22 cellular contexts compared by ENCODE assay signal in genomic region chr2:127844973-127845372, GRCh38. TPM values are rescaled to one million over a fixed set of nuclear protein-coding genes. Genes with fewer than 3 reads are reported as not detected.
A peak's percentile ranks its signal among the peaks of the same experiment; 100 is the strongest.
DNase-seq lines count a peak whose midpoint lies in the region; ATAC-seq, FAIRE-seq and TF ChIP-seq lines count a peak whose summit lies in the region.
"Had no signal": no experiment of that assay in that cellular context is flagged by ENCODE, and none has a peak within 500 bp of the region (broad histone marks: within the 10 kb centered on the region; RNA-seq: fewer than 3 reads in every experiment).

No MANE protein-coding gene starts in this region.

- no peaks in the 10 kb centered on the region for H4K20me1 ChIP-seq in HepG2 (ENCODE audit: insufficient read depth, low read length)

- no peaks in the 10 kb centered on the region for H3K27me3 ChIP-seq in HepG2 (ENCODE audit: control insufficient read depth in 1 of 2, insufficient read depth in 2 of 2, low read length in 2 of 2)
- H3K27me3 ChIP-seq in right lobe of liver, result no peaks in the 10 kb centered on the region
- no peaks in the 10 kb centered on the region for H3K27me3 ChIP-seq in left ventricle myocardium inferior (ENCODE audit: low read depth)
- H3K27me3 ChIP-seq: Peyer's patch, SJSA1 had no signal

- DNase-seq in NCI-H2029 (lab: John Stamatoyannopoulos, UW) (peak; percentile 7), NCI-H2029 treated with DMSO at 0.1 percent for 48 hours (lab: John Stamatoyannopoulos, UW) (no peak), HepG2 (ENCODE audit: low spot score) (no peak), right lobe of liver (no peak), left ventricle myocardium inferior (peak; percentile 35), lower leg skin (ENCODE audit: low spot score in 2 of 2) (no peak), posterior vena cava (ENCODE audit: low spot score) (no peak), GM10248 (ENCODE audit: extremely low spot score) (no peak)
- DNase-seq: AML-193; Calu3; CD8-positive, alpha-beta memory T cell; DMS53; GDM1; MM.1S; NCI-H1048; NCI-H1436 treated with DMSO at 0.1 percent for 48 hours; NCI-H1930; NCI-H510A; NK-92 treated with Interleukin-12 subunit alpha and Interleukin-12 subunit beta, amount 100 ng/mL, for 24 hours; Peyer's patch had no signal

- no peak overlapping the region for H2AFZ ChIP-seq in HepG2 (ENCODE audit: low read length)

- TF ChIP-seq RAD21 in HepG2 (CRISPR knock-in tag; IDR thresholded peaks at IDR 0.05), result no peak

- in situ Hi-C loops in HepG2 (cut with HindIII; ENCODE audit: extremely low pct_ligation_motif_present, low pct_unique_long_range_greater_than_20kb), result no loop called here

- no peak for TF ChIP-seq EP300 in HepG2 (IDR thresholded peaks at IDR 0.05; ENCODE audit: low read depth in 2 of 2, low read length in 2 of 2)
- no peak for TF ChIP-seq EP300 in HepG2 (CRISPR knock-in tag; IDR thresholded peaks at IDR 0.05; ENCODE audit: borderline replicate concordance)

- peaks cover 27 to 42% of the 10 kb centered on the region in 2 experiments for H3K36me3 ChIP-seq in HepG2 (replicated peaks in 1 of 2; ENCODE audit: control insufficient read depth in 1 of 2, insufficient read depth in 2 of 2, low read length in 2 of 2)
- peaks cover 3 to 38% (median 11%) of the 10 kb centered on the region in 4 donors for H3K36me3 ChIP-seq in right lobe of liver
- H3K36me3 ChIP-seq in left ventricle myocardium inferior, result peaks cover 46% of the 10 kb centered on the region

- H3K4me3 ChIP-seq in HepG2 (replicated peaks in 1 of 3; ENCODE audit: insufficient read depth in 1 of 3, low read depth in 2 of 3, low read length in 3 of 3) (no peak overlapping the region), right lobe of liver (no peak overlapping the region), left ventricle myocardium inferior (no peak overlapping the region), lower leg skin (ENCODE audit: low read depth, poor library complexity, severe bottlenecking) (no peak overlapping the region)
- H3K4me3 ChIP-seq: Peyer's patch, SJSA1 had no signal

- H3K79me2 ChIP-seq in HepG2 (ENCODE audit: insufficient read depth, low read length), result no peaks in the 10 kb centered on the region

- BruUV-seq in HepG2 (replicated peaks; lab: Mats Ljungman, UMichigan), result no TSS peak

- no peak for TF ChIP-seq CTCF in HepG2 (CRISPR knock-in tag; IDR thresholded peaks at IDR 0.05)
- no peak for TF ChIP-seq CTCF in right lobe of liver (IDR thresholded peaks at IDR 0.05)
- no peak for TF ChIP-seq CTCF in left ventricle myocardium inferior (IDR thresholded peaks at IDR 0.05; ENCODE audit: borderline replicate concordance)
- no peak for TF ChIP-seq CTCF in lower leg skin (IDR thresholded peaks at IDR 0.05)
- TF ChIP-seq CTCF in GM10248 (IDR thresholded peaks at IDR 0.05; ENCODE audit: control extremely low read depth, extremely low read depth, low read depth, missing control alignments), result no peak

- intact Hi-C loops in HepG2 (cut with micrococcal nuclease; ENCODE audit: unreplicated experiment) (no loop called here), right lobe of liver (cut with DNase I) (no loop called here), left ventricle myocardium inferior (cut with micrococcal nuclease) (no loop called here), lower leg skin (cut with DNase I; ENCODE audit: low total_unique reads) (no loop called here), posterior vena cava (cut with DNase I) (no loop called here)

- no peaks in the 10 kb centered on the region for H3K9me3 ChIP-seq in HepG2 (ENCODE audit: low read length)
- H3K9me3 ChIP-seq in right lobe of liver, result no peaks in the 10 kb centered on the region
- no peaks in the 10 kb centered on the region for H3K9me3 ChIP-seq in left ventricle myocardium inferior (replicated peaks)
- H3K9me3 ChIP-seq: Peyer's patch, SJSA1 had no signal

- no peak overlapping the region for H3K4me2 ChIP-seq in HepG2 (ENCODE audit: low read depth, low read length)

- H3K27ac ChIP-seq in HepG2 (ENCODE audit: extremely low read length, insufficient read depth, low read length), result no peak overlapping the region
- no peak overlapping the region for H3K27ac ChIP-seq in right lobe of liver
- no peak overlapping the region for H3K27ac ChIP-seq in left ventricle myocardium inferior (replicated peaks)
- H3K27ac ChIP-seq: C4-2B, Peyer's patch, SJSA1 had no signal

- CTCF ChIA-PET in HepG2 (lab: Yijun Ruan, JAX; ENCODE audit: low intra/inter-chr PET ratio, low total read pairs), result no interaction called here
- CTCF ChIA-PET in GM10248 (lab: Yijun Ruan, JAX), result interaction anchor here (0.7 to 1.8 kb wide), 5 partner anchors 13 to 32 kb away, joined by 3 to 6 read pairs (median 4); partner anchors contain the start of gene POLR2D

- no peak for ATAC-seq in HepG2
- ATAC-seq in right lobe of liver, result no peak

- TF ChIP-seq POLR2A in HepG2 (IDR thresholded peaks at IDR 0.05; ENCODE audit: insufficient read depth in 1 of 2, low read depth in 2 of 2, low read length in 2 of 2) (0 out of 4 replicates have a peak, but pooled peaks of 1 of the 2 experiments have one; percentile 29), right lobe of liver (IDR thresholded peaks at IDR 0.05) (no peak), lower leg skin (IDR thresholded peaks at IDR 0.05) (no peak)

- 94% methylated on average over 4 of the region's 4 CpGs for WGBS in HepG2 (ENCODE audit: low lambda C conversion rate)
- WGBS in right lobe of liver (ENCODE audit: insufficient coverage, low coverage, low lambda C conversion rate, missing lambda C conversion rate), result 81% methylated on average over 4 of the region's 4 CpGs
- 46 to 47% methylated on average over 4 of the region's 4 CpGs for WGBS in lower leg skin, 2 donors

- no peak overlapping the region for H3K9ac ChIP-seq in HepG2 (ENCODE audit: insufficient read depth, low read depth, low read length)

- FAIRE-seq in HepG2 (lab: Jason Lieb, UNC), result no peak

- POLR2A ChIA-PET in HepG2 (lab: Yijun Ruan, JAX), result interaction anchor here (1.0 kb wide), 1 partner anchor 33 kb away, joined by 5 read pairs; no protein-coding TSS in a partner anchor
- POLR2A ChIA-PET in GM10248 (lab: Yijun Ruan, JAX), result no interaction called here

- H3K4me1 ChIP-seq in HepG2 (ENCODE audit: insufficient read depth, low read length), result no peaks in the 10 kb centered on the region
- no peaks in the 10 kb centered on the region for H3K4me1 ChIP-seq in right lobe of liver
- H3K4me1 ChIP-seq in left ventricle myocardium inferior, result no peaks in the 10 kb centered on the region
- H3K4me1 ChIP-seq: Peyer's patch, SJSA1 had no signal

RNA-seq across cellular contexts. Expression of gene POLR2D, which starts 13.0 kb away (rescaled TPM):
- total RNA-seq in HepG2 (2016; rRNA removed; fragmentation: Illumina TruSeq; extraction: Trizol) (46.8 and 73.9 TPM in 2 replicates), right lobe of liver (10 to 100 TPM; 10.1 to 21.5 (median 15.5) TPM), left ventricle myocardium inferior (19.4 TPM), lower leg skin (10 to 100 TPM in 2 of 4 donors, 1 to 10 TPM in 2; 9.4 to 15.3 (median 10.7) TPM), posterior vena cava (10 to 100 TPM; 21.3 to 21.4 TPM)
- total RNA-seq in HepG2 (2016; cell fraction: cytosol; rRNA removed; fragmentation: Illumina TruSeq; extraction: Trizol; ENCODE audit: low read depth), result 12.6 and 14.2 TPM in 2 replicates
- total RNA-seq in HepG2 (2016; cell fraction: insoluble cytoplasmic fraction; rRNA removed; fragmentation: Illumina TruSeq; extraction: Trizol), result 48.2 and 65.2 TPM in 2 replicates
- total RNA-seq in HepG2 (2016; cell fraction: membrane; rRNA removed; fragmentation: Illumina TruSeq; extraction: Trizol), result 60.9 and 67.5 TPM in 2 replicates
- 22.2 and 26.9 TPM in 2 replicates for total RNA-seq in HepG2 (2016; cell fraction: nucleus; rRNA removed; fragmentation: Illumina TruSeq; extraction: Trizol)
- polyA plus RNA-seq in HepG2 (2011; rRNA removed), result 22.3 and 26.9 TPM in 2 replicates
- 16.3 and 24.5 TPM in 2 replicates for polyA plus RNA-seq in HepG2 (2011; cell fraction: cytosol; rRNA removed)
- polyA plus RNA-seq in HepG2 (2011; cell fraction: nucleus; rRNA removed), result 8.2 and 10.7 TPM in 2 replicates
- polyA plus RNA-seq in HepG2 (2012), result 46.9 and 47.5 TPM in 2 replicates
- polyA plus RNA-seq in HepG2 (2016; cell fraction: cytosol; fragmentation: Illumina TruSeq; extraction: Trizol; ENCODE audit: low read depth), result 27.4 and 35.8 TPM in 2 replicates
- polyA plus RNA-seq in HepG2 (2016; cell fraction: insoluble cytoplasmic fraction; fragmentation: Illumina TruSeq; extraction: Trizol; ENCODE audit: low read depth), result 84.9 and 88.7 TPM in 2 replicates
- polyA plus RNA-seq in HepG2 (2016; cell fraction: membrane; fragmentation: Illumina TruSeq; extraction: Trizol; ENCODE audit: low read depth), result 69.2 and 75.1 TPM in 2 replicates
- polyA plus RNA-seq in HepG2 (2016; cell fraction: nucleus; fragmentation: Illumina TruSeq; extraction: Trizol; ENCODE audit: insufficient read depth, low read depth), result 54.7 and 59.0 TPM in 2 replicates
- polyA minus RNA-seq in HepG2 (2011; rRNA and poly(A)+ RNA removed; ENCODE audit: low replicate concordance), result 19.8 and 24.2 TPM in 2 replicates
- 14.4 and 17.2 TPM in 2 replicates for polyA minus RNA-seq in HepG2 (2011; cell fraction: cytosol; rRNA and poly(A)+ RNA removed)
- 12.0 and 12.3 TPM in 2 replicates for polyA minus RNA-seq in HepG2 (2011; cell fraction: nucleus; rRNA and poly(A)+ RNA removed)

RNA-seq across cellular contexts. Expression of gene WDR33, which starts 34.0 kb away (rescaled TPM):
- total RNA-seq in HepG2 (2016; rRNA removed; fragmentation: Illumina TruSeq; extraction: Trizol), result 78.2 and 125 TPM in 2 replicates
- total RNA-seq in HepG2 (2016; cell fraction: cytosol; rRNA removed; fragmentation: Illumina TruSeq; extraction: Trizol; ENCODE audit: low read depth), result 29.3 and 31.3 TPM in 2 replicates
- total RNA-seq in HepG2 (2016; cell fraction: insoluble cytoplasmic fraction; rRNA removed; fragmentation: Illumina TruSeq; extraction: Trizol), result 75.2 and 121 TPM in 2 replicates
- 44.0 and 44.1 TPM in 2 replicates for total RNA-seq in HepG2 (2016; cell fraction: membrane; rRNA removed; fragmentation: Illumina TruSeq; extraction: Trizol)
- total RNA-seq in HepG2 (2016; cell fraction: nucleus; rRNA removed; fragmentation: Illumina TruSeq; extraction: Trizol), result 116 and 120 TPM in 2 replicates
- 44.5 and 54.9 TPM in 2 replicates for polyA plus RNA-seq in HepG2 (2011; rRNA removed)
- polyA plus RNA-seq in HepG2 (2011; cell fraction: cytosol; rRNA removed), result 21.2 and 32.4 TPM in 2 replicates
- polyA plus RNA-seq in HepG2 (2011; cell fraction: nucleus; rRNA removed), result 28.0 and 34.3 TPM in 2 replicates
- polyA plus RNA-seq in HepG2 (2012), result 37.7 and 54.6 TPM in 2 replicates
- polyA plus RNA-seq in HepG2 (2016; cell fraction: cytosol; fragmentation: Illumina TruSeq; extraction: Trizol; ENCODE audit: low read depth), result 19.8 and 20.7 TPM in 2 replicates
- polyA plus RNA-seq in HepG2 (2016; cell fraction: insoluble cytoplasmic fraction; fragmentation: Illumina TruSeq; extraction: Trizol; ENCODE audit: low read depth), result 83.7 and 90.3 TPM in 2 replicates
- polyA plus RNA-seq in HepG2 (2016; cell fraction: membrane; fragmentation: Illumina TruSeq; extraction: Trizol; ENCODE audit: low read depth), result 26.7 and 27.0 TPM in 2 replicates
- polyA plus RNA-seq in HepG2 (2016; cell fraction: nucleus; fragmentation: Illumina TruSeq; extraction: Trizol; ENCODE audit: insufficient read depth, low read depth), result 48.5 and 54.4 TPM in 2 replicates
- polyA minus RNA-seq in HepG2 (2011; rRNA and poly(A)+ RNA removed; ENCODE audit: low replicate concordance), result 27.8 and 38.2 TPM in 2 replicates
- 44.9 and 48.5 TPM in 2 replicates for polyA minus RNA-seq in HepG2 (2011; cell fraction: cytosol; rRNA and poly(A)+ RNA removed)
- polyA minus RNA-seq in HepG2 (2011; cell fraction: nucleus; rRNA and poly(A)+ RNA removed), result 188 and 197 TPM in 2 replicates
- total RNA-seq in right lobe of liver, result 10 to 100 TPM; 15.6 to 38.3 (median 28.0) TPM
- 38.9 TPM for total RNA-seq in left ventricle myocardium inferior
- total RNA-seq in lower leg skin, result 10 to 100 TPM; 31.6 to 44.8 (median 32.5) TPM
- 10 to 100 TPM; 41.8 to 48.6 TPM for total RNA-seq in posterior vena cava

RNA-seq across cellular contexts. Expression of gene AMMECR1L, which starts 40.8 kb away (rescaled TPM):
- total RNA-seq in HepG2 (2016; rRNA removed; fragmentation: Illumina TruSeq; extraction: Trizol), result 14.2 and 14.7 TPM in 2 replicates
- 2.6 and 2.9 TPM in 2 replicates for total RNA-seq in HepG2 (2016; cell fraction: cytosol; rRNA removed; fragmentation: Illumina TruSeq; extraction: Trizol; ENCODE audit: low read depth)
- total RNA-seq in HepG2 (2016; cell fraction: insoluble cytoplasmic fraction; rRNA removed; fragmentation: Illumina TruSeq; extraction: Trizol), result 13.0 and 14.1 TPM in 2 replicates
- total RNA-seq in HepG2 (2016; cell fraction: membrane; rRNA removed; fragmentation: Illumina TruSeq; extraction: Trizol), result 6.7 and 7.1 TPM in 2 replicates
- 15.6 and 17.6 TPM in 2 replicates for total RNA-seq in HepG2 (2016; cell fraction: nucleus; rRNA removed; fragmentation: Illumina TruSeq; extraction: Trizol)
- polyA plus RNA-seq in HepG2 (2011; rRNA removed), result 9.1 and 9.4 TPM in 2 replicates
- 7.3 and 10.9 TPM in 2 replicates for polyA plus RNA-seq in HepG2 (2011; cell fraction: cytosol; rRNA removed)
- polyA plus RNA-seq in HepG2 (2011; cell fraction: nucleus; rRNA removed), result 18.3 and 22.2 TPM in 2 replicates
- 13.3 and 16.8 TPM in 2 replicates for polyA plus RNA-seq in HepG2 (2012)
- 0.83 and 0.85 TPM in 2 replicates for polyA plus RNA-seq in HepG2 (2016; cell fraction: cytosol; fragmentation: Illumina TruSeq; extraction: Trizol; ENCODE audit: low read depth)
- 12.6 and 14.1 TPM in 2 replicates for polyA plus RNA-seq in HepG2 (2016; cell fraction: insoluble cytoplasmic fraction; fragmentation: Illumina TruSeq; extraction: Trizol; ENCODE audit: low read depth)
- polyA plus RNA-seq in HepG2 (2016; cell fraction: membrane; fragmentation: Illumina TruSeq; extraction: Trizol; ENCODE audit: low read depth), result 3.2 and 3.4 TPM in 2 replicates
- 30.7 and 31.8 TPM in 2 replicates for polyA plus RNA-seq in HepG2 (2016; cell fraction: nucleus; fragmentation: Illumina TruSeq; extraction: Trizol; ENCODE audit: insufficient read depth, low read depth)
- 10.4 and 15.8 TPM in 2 replicates for polyA minus RNA-seq in HepG2 (2011; rRNA and poly(A)+ RNA removed; ENCODE audit: low replicate concordance)
- polyA minus RNA-seq in HepG2 (2011; cell fraction: cytosol; rRNA and poly(A)+ RNA removed), result 9.9 and 11.5 TPM in 2 replicates
- polyA minus RNA-seq in HepG2 (2011; cell fraction: nucleus; rRNA and poly(A)+ RNA removed), result 21.5 and 23.1 TPM in 2 replicates
- 1 to 10 TPM; 5.3 to 7.6 (median 6.7) TPM for total RNA-seq in right lobe of liver
- 9.7 TPM for total RNA-seq in left ventricle myocardium inferior
- 10 to 100 TPM; 12.9 to 16.2 (median 13.6) TPM for total RNA-seq in lower leg skin
- 10 to 100 TPM; 14.2 to 15.4 TPM for total RNA-seq in posterior vena cava

Comparison
In these comparisons a context has a peak if more than half of its experiments do, and no peak if none do; other contexts are left out.
1. DNase-seq: peak in NCI-H2029 (single experiment) and left ventricle myocardium inferior (single experiment); none in NCI-H2029 treated with DMSO at 0.1 percent for 48 hours (single experiment), HepG2 (single experiment), right lobe of liver (0 of 3), lower leg skin (0 of 2), posterior vena cava (single experiment) and GM10248 (single experiment).